In genomic region chr1:58652351-58653184, GRCh38 we compare ENCODE assay signal across 8 cellular contexts. TPM values are rescaled to one million over a fixed set of nuclear protein-coding genes. Genes with fewer than 3 reads are reported as not detected.
DNase-seq lines count a peak whose midpoint lies in the region; ATAC-seq and TF ChIP-seq lines count a peak whose summit lies in the region.

No MANE protein-coding gene starts in this region.

- H3K9ac ChIP-seq in GM23248: no peak overlapping the region

- CTCF ChIA-PET in Panc1 (lab: Charles Lee): interaction anchor here (0.6 kb wide), 1 partner anchor 1426 kb away, joined by 3 read pairs; no protein-coding TSS in a partner anchor

- H3K27ac ChIP-seq in GM23248: no peak overlapping the region
- H3K27ac ChIP-seq in Panc1 (ENCODE audit: low read length): no peak overlapping the region
- H3K27ac ChIP-seq in uterus: no peak overlapping the region

- H3K27me3 ChIP-seq in GM23248 (replicated peaks; ENCODE audit: insufficient read depth) (no peaks in the 10 kb centered on the region), Panc1 (ENCODE audit: control insufficient read depth, insufficient read depth, low read length) (no peaks in the 10 kb centered on the region), uterus (no peaks in the 10 kb centered on the region)

- H3K4me3 ChIP-seq in GM23248 (no peak overlapping the region), Panc1 (ENCODE audit: low read depth in 2 of 2, low read length in 2 of 2) (no peak overlapping the region), uterus (no peak overlapping the region)

- no TSS peak for BruUV-seq in Panc1 (replicated peaks; lab: Mats Ljungman, UMichigan)

- 0 out of 2 replicates have a peak overlapping the region, but pooled peaks have one; percentile 14 for H2AFZ ChIP-seq in GM23248

- DNase-seq in GF-D8 (lab: John Stamatoyannopoulos, UW) (peak; percentile 37), GM23248 (peak; percentile 89), Kasumi-1 (lab: John Stamatoyannopoulos, UW) (peak; percentile 87 to 94), Panc1 (ENCODE audit: low read depth, low spot score) (peak; percentile 42), foreskin melanocyte (peak; percentile 62), osteocyte (ENCODE audit: extremely low spot score, unreplicated experiment) (no peak), uterus (peak; percentile 44 to 74)
- peak; percentile 12 for DNase-seq in activated effector memory CD4-positive, alpha-beta T cell treated with Interleukin-2 at 50 U/mL for 16 hours

- H3K9me2 ChIP-seq in GM23248 (ENCODE audit: insufficient read depth): no peaks in the 10 kb centered on the region

- TF ChIP-seq POLR2A in uterus (IDR thresholded peaks at IDR 0.05): no peak

- peaks cover 32% of the 10 kb centered on the region for H3F3A ChIP-seq in GM23248 (ENCODE audit: insufficient read depth)

- 0 out of 2 replicates have a peak, but pooled peaks cover 9% of the 10 kb centered on the region for H3K36me3 ChIP-seq in GM23248 (ENCODE audit: low read depth)
- peaks cover 17% of the 10 kb centered on the region; the same call in 1 of the 2 replicates for H3K36me3 ChIP-seq in Panc1 (ENCODE audit: control insufficient read depth, insufficient read depth, low read length)
- H3K36me3 ChIP-seq in uterus: no peaks in the 10 kb centered on the region

- TF ChIP-seq CTCF in Panc1 (IDR thresholded peaks at IDR 0.05) (peak; percentile 87), osteocyte (IDR thresholded peaks at IDR 0.05) (peak; percentile 85), uterus (IDR thresholded peaks at IDR 0.05) (peak; percentile 76 to 92 (median 84))

- WGBS in GM23248 (ENCODE audit: low coverage in 1 of 2, low lambda C conversion rate in 2 of 2, missing lambda C conversion rate in 2 of 2), 2 experiments: 22 to 23% methylated on average over 8 of the region's 8 CpGs

- no peaks in the 10 kb centered on the region for H3K79me2 ChIP-seq in GM23248 (ENCODE audit: insufficient read depth)

- H3K27ac Mint-ChIP-seq in osteocyte (ENCODE audit: unreplicated experiment): no peak overlapping the region

- no peaks in the 10 kb centered on the region for H3K27me3 Mint-ChIP-seq in osteocyte (ENCODE audit: unreplicated experiment)

- H3K9me3 ChIP-seq in GM23248 (ENCODE audit: low read depth) (no peaks in the 10 kb centered on the region), Panc1 (ENCODE audit: control insufficient read depth, insufficient read depth, low read depth, low read length) (no peaks in the 10 kb centered on the region), uterus (no peaks in the 10 kb centered on the region)

- POLR2A ChIA-PET in Panc1 (lab: Charles Lee): no interaction called here

- peaks cover 24% of the 10 kb centered on the region for H3K36me3 Mint-ChIP-seq in osteocyte (ENCODE audit: unreplicated experiment)

- H3K4me1 ChIP-seq in GM23248 (ENCODE audit: insufficient read depth) (no peaks in the 10 kb centered on the region), Panc1 (ENCODE audit: control insufficient read depth, insufficient read depth, low read length) (no peaks in the 10 kb centered on the region), uterus (no peaks in the 10 kb centered on the region)

- H4K20me1 ChIP-seq in GM23248 (ENCODE audit: insufficient read depth): no peaks in the 10 kb centered on the region

- H3K9me3 Mint-ChIP-seq in osteocyte (ENCODE audit: unreplicated experiment): no peaks in the 10 kb centered on the region

- H3K4me3 Mint-ChIP-seq in osteocyte (ENCODE audit: unreplicated experiment): no peak overlapping the region

- ATAC-seq in Panc1: peak; percentile 89

- H3K4me2 ChIP-seq in GM23248 (ENCODE audit: unreplicated experiment): no peak overlapping the region

- in situ Hi-C loops in GM23248 (cut with MboI) (no loop called here), Panc1 (cut with HindIII; ENCODE audit: low pct_unique_long_range_greater_than_20kb, low sequenced_read_pairs) (no loop called here)

- no peaks in the 10 kb centered on the region for H3K4me1 Mint-ChIP-seq in osteocyte (ENCODE audit: unreplicated experiment)

- intact Hi-C loops in Panc1 (cut with micrococcal nuclease; ENCODE audit: unreplicated experiment) (loop anchor here (2.0 kb wide), 1 partner anchor 136 kb away; no protein-coding TSS in a partner anchor), uterus (cut with DNase I; ENCODE audit: low total_unique reads) (loop anchor here (5.0 kb wide), 1 partner anchor 135 kb away; no protein-coding TSS in a partner anchor)

RNA-seq across cellular contexts. Expression of gene MYSM1, which starts 47.3 kb away (rescaled TPM):
- 16.4 and 24.4 TPM in 2 replicates for total RNA-seq in GM23248 (2014; rRNA removed; shearing (Covaris generic))
- 9.3 and 9.5 TPM in 2 replicates for polyA plus RNA-seq in GM23248 (2016; fragmentation: Nextera tagmentation; extraction: Ambion mirVana)
- 43.0 TPM for total RNA-seq in Panc1 (2021; ENCODE audit: unreplicated experiment)
- polyA plus RNA-seq in Panc1 (2012; ENCODE audit: insufficient read length): 9.5 TPM
- 38.6 and 39.5 TPM in 2 replicates for total RNA-seq in osteocyte
- 10 to 100 TPM; 14.4 to 61.3 (median 46.5) TPM for total RNA-seq in uterus
